In genomic region chr2:232511336-232511863, GRCh38 we compare ENCODE assay signal across 26 cellular contexts. TPM values are rescaled to one million over a fixed set of nuclear protein-coding genes. Genes with fewer than 3 reads are reported as not detected.
DNase-seq lines count a peak whose midpoint lies in the region; ATAC-seq and TF ChIP-seq lines count a peak whose summit lies in the region.
"Had no signal": no experiment of that assay in that cellular context is flagged by ENCODE, and none has a peak within 500 bp of the region (broad histone marks: within the 10 kb centered on the region; RNA-seq: fewer than 3 reads in every experiment).

No MANE protein-coding gene starts in this region.

- no peak overlapping the region for H3K27ac Mint-ChIP-seq in activated CD4-positive, alpha-beta memory T cell treated with anti-CD3 and anti-CD28 coated beads for 36 hours
- H3K27ac Mint-ChIP-seq: HFFc6; T-helper 2 cell treated with Interferon-gamma antibody and Interleukin-4, amounts not matched to agents 5 μg/mL and 100 μg/mL, for 36 hours had no signal

- ATAC-seq in Right ventricle myocardium inferior: peak; percentile 53
- ATAC-seq in left cardiac atrium: no peak
- ATAC-seq in body of pancreas: no peak
- peak; percentile 56 to 86 (median 74) for ATAC-seq in psoas muscle

- 15 to 37% methylated on average over 5 to 10 of the region's 10 CpGs for WGBS in body of pancreas, 2 donors
- 30 to 46% (median 31%) methylated on average over 8 to 10 of the region's 10 CpGs for WGBS in psoas muscle, 3 donors

- TF ChIP-seq CTCF in body of pancreas (IDR thresholded peaks at IDR 0.05) (no peak), psoas muscle (IDR thresholded peaks at IDR 0.05) (no peak)

- no peak for TF ChIP-seq POLR2A in body of pancreas (IDR thresholded peaks at IDR 0.05)

- H3K36me3 ChIP-seq in body of pancreas (replicated peaks in 1 of 2; ENCODE audit: insufficient read depth in 1 of 2, low read depth in 2 of 2) (no peaks in the 10 kb centered on the region), psoas muscle (ENCODE audit: insufficient read depth in 1 of 2, low read depth in 1 of 2) (no peaks in the 10 kb centered on the region)
- H3K36me3 ChIP-seq: stomach, tibial nerve had no signal

- H3K4me1 Mint-ChIP-seq in activated CD4-positive, alpha-beta memory T cell treated with anti-CD3 and anti-CD28 coated beads for 36 hours (ENCODE audit: low read depth): no peaks in the 10 kb centered on the region

- H3K4me1 ChIP-seq in body of pancreas (no peaks in the 10 kb centered on the region), psoas muscle (peaks cover 13% of the 10 kb centered on the region)
- H3K4me1 ChIP-seq: stomach, tibial nerve had no signal

- H3K4me3 Mint-ChIP-seq in activated CD4-positive, alpha-beta memory T cell treated with anti-CD3 and anti-CD28 coated beads for 36 hours: no peak overlapping the region
- H3K4me3 Mint-ChIP-seq: HFFc6; neural crest cell; T-helper 2 cell treated with Interferon-gamma antibody and Interleukin-4, amounts not matched to agents 5 μg/mL and 100 μg/mL, for 36 hours had no signal

- H3K27me3 ChIP-seq in body of pancreas: no peaks in the 10 kb centered on the region
- H3K27me3 ChIP-seq in psoas muscle (ENCODE audit: insufficient read depth in 3 of 3, low read length in 2 of 3): no peaks in the 10 kb centered on the region

- peaks cover 5% of the 10 kb centered on the region for H3K27me3 Mint-ChIP-seq in activated CD4-positive, alpha-beta memory T cell treated with anti-CD3 and anti-CD28 coated beads for 36 hours

- H3K9me3 ChIP-seq in body of pancreas (no peaks in the 10 kb centered on the region), psoas muscle (no peaks in the 10 kb centered on the region)
- H3K9me3 ChIP-seq: stomach, tibial nerve had no signal

- H3K36me3 Mint-ChIP-seq in activated CD4-positive, alpha-beta memory T cell treated with anti-CD3 and anti-CD28 coated beads for 36 hours: no peaks in the 10 kb centered on the region

- CTCF ChIA-PET in activated CD4-positive, alpha-beta memory T cell treated with anti-CD3 and anti-CD28 coated beads for 36 hours (lab: Charles Lee): interaction anchor here (1.8 kb wide), 1 partner anchor 11 kb away, joined by 5 read pairs; no protein-coding TSS in a partner anchor

- H3K27ac ChIP-seq in body of pancreas (no peak overlapping the region), psoas muscle (no peak overlapping the region)
- H3K27ac ChIP-seq: stomach, tibial nerve, VCaP had no signal

- H3K4me3 ChIP-seq in body of pancreas: no peak overlapping the region
- no peak overlapping the region for H3K4me3 ChIP-seq in psoas muscle
- H3K4me3 ChIP-seq: stomach, tibial nerve had no signal

- intact Hi-C loops in Right ventricle myocardium inferior (cut with DNase I) (no loop called here), left cardiac atrium (cut with DNase I) (no loop called here), body of pancreas (cut with DNase I) (no loop called here), psoas muscle (cut with DNase I) (loop anchor here in 1 of 2 donors (10.0 kb wide), 1 partner anchor 587 kb away; the partner anchor contains the start of gene NPPC)
- intact Hi-C loops in activated CD4-positive, alpha-beta memory T cell treated with anti-CD3 and anti-CD28 coated beads for 36 hours (cut with micrococcal nuclease): no loop called here

- H3K9me3 Mint-ChIP-seq in activated CD4-positive, alpha-beta memory T cell treated with anti-CD3 and anti-CD28 coated beads for 36 hours: no peaks in the 10 kb centered on the region
- H3K9me3 Mint-ChIP-seq: HFFc6; neural crest cell; T-helper 2 cell treated with Interferon-gamma antibody and Interleukin-4, amounts not matched to agents 5 μg/mL and 100 μg/mL, for 36 hours had no signal

- POLR2A ChIA-PET in activated CD4-positive, alpha-beta memory T cell treated with anti-CD3 and anti-CD28 coated beads for 36 hours (lab: Charles Lee): no interaction called here

- DNase-seq in Right ventricle myocardium inferior (ENCODE audit: missing footprints) (no peak), left cardiac atrium (no peak), NCI-H1417 treated with DMSO at 0.1 percent for 48 hours (lab: John Stamatoyannopoulos, UW) (peak; percentile 42), body of pancreas (peak in 3 of 4 donors; percentile 39 to 52 (median 48)), psoas muscle (peak in 1 of 2 donors; percentile 76), GF-D8 (lab: John Stamatoyannopoulos, UW) (no peak), OCI-M1 (lab: John Stamatoyannopoulos, UW) (no peak)
- no peak for DNase-seq in activated CD4-positive, alpha-beta memory T cell treated with anti-CD3 and anti-CD28 coated beads for 36 hours
- DNase-seq: activated CD4-positive, alpha-beta T cell treated with anti-CD3 and anti-CD28 coated beads, Interleukin-2, amount 50 U/mL, for 1 hour; activated naive CD4-positive, alpha-beta T cell treated with anti-CD3 and anti-CD28 coated beads, Interleukin-2, amount 50 U/mL, for 16 hours; dermis blood vessel endothelial cell; HFFc6; KG1; NCI-H187 treated with DMSO at 0.1 percent for 48 hours; NCI-H510A; stimulated activated CD8-positive, alpha-beta memory T cell treated with anti-CD3 and anti-CD28 coated beads, Interleukin-4, amount 100 ng/mL, for 48 hours; stomach had no signal

RNA-seq across cellular contexts. Expression of gene PRSS56, which starts 8.8 kb away (rescaled TPM):
- total RNA-seq in Right ventricle myocardium inferior: 0.11 TPM
- total RNA-seq in left cardiac atrium: under 1 TPM in 1 of 2 donors, not detected in 1; 0.16 TPM
- not detected for total RNA-seq in body of pancreas
- 1 to 10 TPM; 2.0 to 5.0 (median 2.9) TPM for total RNA-seq in psoas muscle
- 1 to 10 TPM in 2 of 3 donors, under 1 TPM in 1; 0.82 to 3.2 (median 1.8) TPM for polyA plus RNA-seq in psoas muscle
- total RNA-seq in activated CD4-positive, alpha-beta memory T cell treated with anti-CD3 and anti-CD28 coated beads for 36 hours: not detected
- total RNA-seq: dermis blood vessel endothelial cell, fibroblast of lung, HFFc6, lung microvascular endothelial cell, mucosa of gallbladder, RPMI7951, stomach, tibial nerve had no signal
- polyA plus RNA-seq: fibroblast of lung, keratinocyte, stomach had no signal

RNA-seq across cellular contexts. Expression of gene CHRND, which starts 14.6 kb away (rescaled TPM):
- total RNA-seq in Right ventricle myocardium inferior: not detected
- under 1 TPM in 1 of 2 donors, not detected in 1; 0.35 TPM for total RNA-seq in left cardiac atrium
- not detected for total RNA-seq in body of pancreas
- 100 to 1,000 TPM in 2 of 4 donors, 10 to 100 TPM in 2; 58.8 to 300 (median 97.7) TPM for total RNA-seq in psoas muscle
- polyA plus RNA-seq in psoas muscle: 10 to 100 TPM in 2 of 3 donors, 1 to 10 TPM in 1; 6.5 to 13.5 (median 12.5) TPM
- not detected for total RNA-seq in activated CD4-positive, alpha-beta memory T cell treated with anti-CD3 and anti-CD28 coated beads for 36 hours
- total RNA-seq: dermis blood vessel endothelial cell, fibroblast of lung, HFFc6, lung microvascular endothelial cell, mucosa of gallbladder, RPMI7951, stomach, tibial nerve had no signal
- polyA plus RNA-seq: fibroblast of lung, keratinocyte, stomach had no signal

RNA-seq across cellular contexts. Expression of gene ECEL1, which starts 23.8 kb away (rescaled TPM):
- total RNA-seq in Right ventricle myocardium inferior (not detected), left cardiac atrium (under 1 TPM; 0.26 to 0.47 TPM), body of pancreas (under 1 TPM in 1 of 2 donors, not detected in 1; 0.26 TPM), psoas muscle (1 to 10 TPM in 1 of 4 donors, under 1 TPM in 3; 0.32 to 1.0 (median 0.61) TPM)
- 1 to 10 TPM in 1 of 3 donors, under 1 TPM in 2; 0.45 to 1.8 (median 0.55) TPM for polyA plus RNA-seq in psoas muscle
- under 1 TPM in 1 of 2 experiments, not detected in 1; 0.10 TPM for total RNA-seq in activated CD4-positive, alpha-beta memory T cell treated with anti-CD3 and anti-CD28 coated beads for 36 hours
- total RNA-seq: dermis blood vessel endothelial cell, fibroblast of lung, HFFc6, lung microvascular endothelial cell, RPMI7951 had no signal
- polyA plus RNA-seq: fibroblast of lung, keratinocyte had no signal

RNA-seq across cellular contexts. Expression of gene CHRNG, which starts 28.1 kb away (rescaled TPM):
- total RNA-seq in Right ventricle myocardium inferior (not detected), left cardiac atrium (not detected), body of pancreas (not detected), psoas muscle (10 to 100 TPM in 2 of 4 donors, 1 to 10 TPM in 2; 2.9 to 94.1 (median 17.2) TPM)
- polyA plus RNA-seq in psoas muscle: 1 to 10 TPM in 2 of 3 donors, under 1 TPM in 1; 0.68 to 7.3 (median 1.5) TPM
- not detected for total RNA-seq in activated CD4-positive, alpha-beta memory T cell treated with anti-CD3 and anti-CD28 coated beads for 36 hours
- total RNA-seq: dermis blood vessel endothelial cell, fibroblast of lung, HFFc6, lung microvascular endothelial cell, mucosa of gallbladder, neural crest cell, RPMI7951, stomach, tibial nerve had no signal
- polyA plus RNA-seq: fibroblast of lung, keratinocyte, stomach had no signal

RNA-seq across cellular contexts. Expression of gene TIGD1, which starts 39.0 kb away (rescaled TPM):
- total RNA-seq in Right ventricle myocardium inferior (2.0 TPM), left cardiac atrium (1 to 10 TPM; 2.0 to 2.8 TPM), body of pancreas (1 to 10 TPM; 3.6 to 4.2 TPM), psoas muscle (1 to 10 TPM; 2.3 to 4.9 (median 3.7) TPM)
- 1 to 10 TPM; 2.6 to 6.8 (median 6.4) TPM for polyA plus RNA-seq in psoas muscle
- total RNA-seq in activated CD4-positive, alpha-beta memory T cell treated with anti-CD3 and anti-CD28 coated beads for 36 hours: 1 to 10 TPM; 5.8 to 7.2 TPM

Comparison
In these comparisons a context has a peak if more than half of its experiments do, and no peak if none do; other contexts are left out.
1. ATAC-seq: peak in Right ventricle myocardium inferior (single experiment) and psoas muscle (4 of 4); none in left cardiac atrium (0 of 2) and body of pancreas (single experiment).
2. DNase-seq: peak in NCI-H1417 treated with DMSO at 0.1 percent for 48 hours (single experiment) and body of pancreas (3 of 4); none in Right ventricle myocardium inferior (single experiment), left cardiac atrium (single experiment), GF-D8 (single experiment), OCI-M1 (single experiment) and activated CD4-positive, alpha-beta memory T cell treated with anti-CD3 and anti-CD28 coated beads for 36 hours (single experiment).
3. RNA of gene CHRND, which starts 14.6 kb away (total RNA-seq): 58.8 to 300 TPM in psoas muscle; 0.35 TPM in left cardiac atrium, not detected in Right ventricle myocardium inferior (single experiment), not detected in body of pancreas and not detected in activated CD4-positive, alpha-beta memory T cell treated with anti-CD3 and anti-CD28 coated beads for 36 hours; every median in the first group is over 10 times any median in the second.